In the genomic region with DNA sequence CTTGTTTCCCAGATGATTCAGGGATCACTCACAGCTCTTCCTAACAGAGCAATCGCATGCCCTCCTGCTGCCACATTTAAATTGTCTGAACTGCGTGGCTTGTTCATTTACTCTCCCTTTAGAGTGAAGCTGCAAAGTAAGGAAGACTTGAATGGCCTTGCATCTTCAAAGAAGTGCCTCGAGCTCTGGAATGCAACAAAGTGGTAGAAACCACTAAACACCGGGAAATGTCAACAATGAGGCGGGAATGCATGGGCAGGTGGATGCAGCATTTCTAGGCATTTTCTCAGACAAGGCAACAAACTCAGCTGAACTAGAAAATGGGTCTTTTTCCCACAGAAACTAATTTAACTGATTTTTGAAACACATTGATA, we compare ENCODE assay signal across 21 cellular contexts. TPM values are rescaled to one million over a fixed set of nuclear protein-coding genes. Genes with fewer than 3 reads are reported as not detected.
DNase-seq lines count a peak whose midpoint lies in the region; ATAC-seq and TF ChIP-seq lines count a peak whose summit lies in the region.
"Had no signal": no experiment of that assay in that cellular context is flagged by ENCODE, and none has a peak within 500 bp of the region (broad histone marks: within the 10 kb centered on the region; RNA-seq: fewer than 3 reads in every experiment).

No MANE protein-coding gene starts in this region.

- no peaks in the 10 kb centered on the region for H4K20me1 ChIP-seq in Loucy (ENCODE audit: insufficient read depth, low read length, poor library complexity, severe bottlenecking)

- H3K27ac Mint-ChIP-seq in endodermal cell (no peak overlapping the region), nephron progenitor cell (peak overlapping the region; percentile 55), T-cell (no peak overlapping the region)
- H3K27ac Mint-ChIP-seq: activated B cell treated with CpG ODN at 0.5 μM for 24 hours; activated naive CD8-positive, alpha-beta T cell treated with anti-CD3 and anti-CD28 coated beads, Interleukin-2, amount 50 U/mL, for 24 hours; T-helper 2 cell treated with Interferon-gamma antibody and Interleukin-4, amounts not matched to agents 5 μg/mL and 100 μg/mL, for 36 hours had no signal

- H3F3A ChIP-seq in Loucy (ENCODE audit: low read depth), result no peaks in the 10 kb centered on the region

- H2AFZ ChIP-seq in Loucy (ENCODE audit: low read length), result peak overlapping the region; percentile 82

- POLR2A ChIA-PET in T-cell (lab: Charles Lee), result no interaction called here

- no peaks in the 10 kb centered on the region for H3K9me2 ChIP-seq in Loucy (replicated peaks; ENCODE audit: low read depth, low read length)

- H3K36me3 ChIP-seq in H7 (replicated peaks; ENCODE audit: control insufficient read depth, insufficient read depth, low read length), result no peaks in the 10 kb centered on the region
- H3K36me3 ChIP-seq in Loucy (ENCODE audit: insufficient read depth, low read length), result no peaks in the 10 kb centered on the region; the same call in 1 of the 2 replicates
- no peaks in the 10 kb centered on the region for H3K36me3 ChIP-seq in endodermal cell (ENCODE audit: control insufficient read depth, insufficient read depth, low read length)
- H3K36me3 ChIP-seq: brain microvascular endothelial cell had no signal

- H3K79me2 ChIP-seq in Loucy (ENCODE audit: insufficient read depth, low read length), result no peaks in the 10 kb centered on the region

- CTCF ChIA-PET in T-cell (lab: Charles Lee), result no interaction called here

- peaks cover 34% of the 10 kb centered on the region for H3K4me1 ChIP-seq in Loucy (ENCODE audit: insufficient read depth, low read length, poor library complexity, severe bottlenecking)
- H3K4me1 ChIP-seq in endodermal cell (ENCODE audit: control insufficient read depth, insufficient read depth, low read length), result no peaks in the 10 kb centered on the region

- H3K9ac ChIP-seq in Loucy (ENCODE audit: low read depth, low read length, poor library complexity, severe bottlenecking) (no peak overlapping the region), endodermal cell (ENCODE audit: extremely low read depth, low read length, poor library complexity, severe bottlenecking) (no peak overlapping the region)

- peak overlapping the region; percentile 18 for H3K4me2 ChIP-seq in Loucy (ENCODE audit: low read depth, low read length, poor library complexity, severe bottlenecking)

- no peak for TF ChIP-seq CTCF in Loucy (conservative IDR thresholded peaks at IDR 0.05; ENCODE audit: low read length)
- TF ChIP-seq CTCF in endodermal cell (conservative IDR thresholded peaks at IDR 0.05), result no peak
- no peak for TF ChIP-seq CTCF in nephron progenitor cell (IDR thresholded peaks at IDR 0.05)

- H3K36me3 Mint-ChIP-seq in endodermal cell (ENCODE audit: low read depth), result no peaks in the 10 kb centered on the region
- H3K36me3 Mint-ChIP-seq in nephron progenitor cell (ENCODE audit: low read depth), result no peaks in the 10 kb centered on the region
- no peaks in the 10 kb centered on the region for H3K36me3 Mint-ChIP-seq in T-cell

- peaks cover 17% of the 10 kb centered on the region for H3K4me1 Mint-ChIP-seq in endodermal cell
- H3K4me1 Mint-ChIP-seq in nephron progenitor cell, result peaks cover 73% of the 10 kb centered on the region
- peaks cover 0 to 6% (median 0%) of the 10 kb centered on the region in 3 donors for H3K4me1 Mint-ChIP-seq in T-cell
- H3K4me1 Mint-ChIP-seq: activated B cell treated with CpG ODN at 0.5 μM for 24 hours had no signal

- no peak overlapping the region for H3K4me3 Mint-ChIP-seq in endodermal cell
- peak overlapping the region; percentile 69 for H3K4me3 Mint-ChIP-seq in nephron progenitor cell
- H3K4me3 Mint-ChIP-seq in T-cell, result no peak overlapping the region
- H3K4me3 Mint-ChIP-seq: activated B cell treated with CpG ODN at 0.5 μM for 24 hours; activated naive CD8-positive, alpha-beta T cell treated with anti-CD3 and anti-CD28 coated beads, Interleukin-2, amount 50 U/mL, for 24 hours; T-helper 2 cell treated with Interferon-gamma antibody and Interleukin-4, amounts not matched to agents 5 μg/mL and 100 μg/mL, for 36 hours had no signal

- H3K4me3 ChIP-seq in H7 (ENCODE audit: insufficient read depth, low read depth, low read length) (no peak overlapping the region), Loucy (ENCODE audit: low read length, poor library complexity, severe bottlenecking) (no peak overlapping the region), endodermal cell (ENCODE audit: low read length) (no peak overlapping the region)

- peaks cover 2% of the 10 kb centered on the region for H3K9me3 Mint-ChIP-seq in endodermal cell
- peaks cover under 1% of the 10 kb centered on the region for H3K9me3 Mint-ChIP-seq in nephron progenitor cell
- H3K9me3 Mint-ChIP-seq in T-cell, result peaks cover 0 to 1% (median 0%) of the 10 kb centered on the region in 3 donors
- H3K9me3 Mint-ChIP-seq: activated naive CD8-positive, alpha-beta T cell treated with anti-CD3 and anti-CD28 coated beads, Interleukin-2, amount 50 U/mL, for 24 hours; T-helper 2 cell treated with Interferon-gamma antibody and Interleukin-4, amounts not matched to agents 5 μg/mL and 100 μg/mL, for 36 hours had no signal

- H3K27me3 Mint-ChIP-seq in endodermal cell (ENCODE audit: insufficient read depth) (peaks cover 4% of the 10 kb centered on the region), nephron progenitor cell (ENCODE audit: low read depth, poor library complexity) (no peaks in the 10 kb centered on the region), T-cell (no peaks in the 10 kb centered on the region)
- H3K27me3 Mint-ChIP-seq: activated B cell treated with CpG ODN at 0.5 μM for 24 hours had no signal

- peak overlapping the region; percentile 52 for H3K27ac ChIP-seq in endodermal cell (ENCODE audit: low read depth, low read length)
- H3K27ac ChIP-seq: brain microvascular endothelial cell, C4-2B had no signal

- ATAC-seq in HG02973 (IDR thresholded peaks at IDR 0.05; ENCODE audit: unreplicated experiment) (no peak), T-cell (replicated peaks in 1 of 4) (no peak), esophagus mucosa (no peak)
- ATAC-seq: activated naive CD8-positive, alpha-beta T cell treated with anti-CD3 and anti-CD28 coated beads, Interleukin-2, amount 50 U/mL, for 24 hours had no signal

- no peaks in the 10 kb centered on the region for H3K9me3 ChIP-seq in Loucy (ENCODE audit: insufficient read depth, low read depth, low read length)
- H3K9me3 ChIP-seq in endodermal cell (ENCODE audit: control insufficient read depth, low read length), result no peaks in the 10 kb centered on the region

- DNase-seq in H7 (peak; percentile 13), endodermal cell (peak; percentile 78), nephron progenitor cell (no peak), T-cell (no peak)
- DNase-seq: activated B cell treated with CpG ODN at 0.5 μM for 24 hours; activated CD4-positive, alpha-beta T cell treated with anti-CD3 and anti-CD28 coated beads, Interleukin-2, amount 50 U/mL, for 4 hours; activated CD8-positive, alpha-beta memory T cell treated with anti-CD3 and anti-CD28 coated beads, Interleukin-2, amount 50 U/mL, for 48 hours; activated effector memory CD4-positive, alpha-beta T cell treated with anti-CD3 and anti-CD28 coated beads, Interleukin-2, amount 50 U/mL, for 16 hours; activated naive CD8-positive, alpha-beta T cell treated with anti-CD3 and anti-CD28 coated beads, Interleukin-2, amount 50 U/mL, for 24 hours; brain microvascular endothelial cell; GOT3; KG1; NCI-H2081 treated with DMSO at 0.1 percent for 48 hours; NCI-H510A treated with DMSO at 0.1 percent for 48 hours had no signal

- H3K27me3 ChIP-seq in H7 (ENCODE audit: control insufficient read depth, insufficient read depth, low read length), result no peaks in the 10 kb centered on the region
- H3K27me3 ChIP-seq in Loucy (ENCODE audit: insufficient read depth, low read length, poor library complexity, severe bottlenecking), result no peaks in the 10 kb centered on the region
- H3K27me3 ChIP-seq in endodermal cell (ENCODE audit: control insufficient read depth, insufficient read depth, low read length, poor library complexity, severe bottlenecking), result no peaks in the 10 kb centered on the region
- H3K27me3 ChIP-seq: brain microvascular endothelial cell had no signal

- WGBS in endodermal cell (ENCODE audit: insufficient coverage in 1 of 2, insufficient read length in 1 of 2), 2 experiments, result 21 to 25% methylated on average over 4 to 5 of the region's 5 CpGs

RNA-seq across cellular contexts. Expression of gene DACH1, which starts 10.3 kb away (rescaled TPM):
- 0.28 TPM in 1 of 2 replicates, not detected in the other for total RNA-seq in H7 (2014; rRNA removed; shearing (Covaris generic))
- total RNA-seq in endodermal cell (1 to 10 TPM in 1 of 2 donors, under 1 TPM in 1; 0.81 to 1.2 TPM), T-cell (1 to 10 TPM in 1 of 5 donors, under 1 TPM in 4; 0.13 to 1.2 (median 0.23) TPM), esophagus mucosa (0.24 TPM)
- 60.1 TPM for polyA plus RNA-seq in endodermal cell (2013, experiment 1 of 2)
- 56.3 TPM for polyA plus RNA-seq in endodermal cell (2013, experiment 2 of 2)
- total RNA-seq: activated B cell treated with CpG ODN at 0.5 μM for 24 hours, Daoy, RPMI7951 had no signal

Comparison
In these comparisons a context has a peak if more than half of its experiments do, and no peak if none do; other contexts are left out.
1. DNase-seq: peak in H7 (single experiment) and endodermal cell (single experiment); none in nephron progenitor cell (single experiment) and T-cell (0 of 34).